23 cellular contexts compared by ENCODE assay signal in the genomic region with DNA sequence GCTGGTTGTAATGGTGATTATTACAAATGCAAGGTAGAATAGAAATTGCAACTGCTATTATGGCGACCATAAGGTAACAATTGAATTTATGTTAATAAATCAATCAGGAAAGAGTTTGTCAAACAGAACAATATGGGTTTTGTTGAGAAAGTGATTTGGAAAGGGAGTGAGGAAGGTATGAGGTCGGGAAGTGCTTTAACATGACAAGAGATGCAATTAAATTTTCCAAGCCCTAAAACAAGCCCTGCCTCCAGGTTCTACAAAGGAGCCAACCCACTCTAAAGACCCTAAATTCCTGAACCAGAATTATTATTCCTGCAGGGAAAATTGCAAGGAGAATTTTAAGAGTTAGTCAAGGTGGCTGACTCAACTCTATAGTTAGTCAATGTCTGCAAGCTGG.
A peak's percentile ranks its signal among the peaks of the same experiment; 100 is the strongest.
DNase-seq lines count a peak whose midpoint lies in the region; ATAC-seq, FAIRE-seq and TF ChIP-seq lines count a peak whose summit lies in the region.
"Had no signal": no experiment of that assay in that cellular context is flagged by ENCODE, and none has a peak within 500 bp of the region (broad histone marks: within the 10 kb centered on the region; RNA-seq: fewer than 3 reads in every experiment).

No MANE protein-coding gene starts in this region.

- no peak overlapping the region for H3K4me2 ChIP-seq in astrocyte (ENCODE audit: low read length)
- H3K4me2 ChIP-seq: BLaER1 treated with 17β-estradiol and CSF1 and Interleukin-3, amounts not matched to agents 10 nM and 100 nM; KMS-11 had no signal

- H3K4me1 ChIP-seq in ES-I3 (ENCODE audit: insufficient read depth, low read length) = peaks cover 30% of the 10 kb centered on the region
- H3K4me1 ChIP-seq in HUES48 (ENCODE audit: control insufficient read depth, insufficient read depth, low read length) = peaks cover 28% of the 10 kb centered on the region
- no peaks in the 10 kb centered on the region for H3K4me1 ChIP-seq in astrocyte (ENCODE audit: insufficient read depth, low read length)
- peaks cover 19% of the 10 kb centered on the region for H3K4me1 ChIP-seq in iPS-18a (ENCODE audit: control insufficient read depth, low read depth, low read length)
- H3K4me1 ChIP-seq: BLaER1 treated with 17β-estradiol and CSF1 and Interleukin-3, amounts not matched to agents 10 nM and 100 nM had no signal

- H3K27me3 Mint-ChIP-seq in astrocyte (ENCODE audit: low read depth, unreplicated experiment) = no peaks in the 10 kb centered on the region
- no peaks in the 10 kb centered on the region for H3K27me3 Mint-ChIP-seq in stimulated activated naive B cell treated with anti-CD40 and anti-IgM and Interleukin-4, amounts not matched to agents 10 μg/mL and 1 μg/mL and 100 μg/mL, for 72 hours
- H3K27me3 Mint-ChIP-seq: B cell had no signal

- peak; percentile 60 for FAIRE-seq in astrocyte (lab: Jason Lieb, UNC)
- FAIRE-seq: GM12892, GM18507, HTR-8/SVneo had no signal

- H3K4me3 ChIP-seq in HUES48 (ENCODE audit: low read depth, low read length) (no peak overlapping the region), astrocyte (ENCODE audit: insufficient read depth, low read depth, low read length) (no peak overlapping the region), iPS-18a (ENCODE audit: low read length) (peak overlapping the region; percentile 7)
- H3K4me3 ChIP-seq: BLaER1 treated with 17β-estradiol and CSF1 and Interleukin-3, amounts not matched to agents 10 nM and 100 nM had no signal

- peak overlapping the region; percentile 13 for H3K9ac ChIP-seq in ES-I3 (ENCODE audit: low read depth, low read length)
- no peak overlapping the region for H3K9ac ChIP-seq in HUES48 (ENCODE audit: low read depth, low read length)
- no peak overlapping the region for H3K9ac ChIP-seq in astrocyte (ENCODE audit: low read length)
- H3K9ac ChIP-seq in iPS-18a (ENCODE audit: low read length) = no peak overlapping the region
- H3K9ac ChIP-seq: BLaER1 treated with 17β-estradiol and CSF1 and Interleukin-3, amounts not matched to agents 10 nM and 100 nM; KMS-11 had no signal

- no peak overlapping the region for H3K4me3 Mint-ChIP-seq in astrocyte (ENCODE audit: unreplicated experiment)
- no peak overlapping the region for H3K4me3 Mint-ChIP-seq in stimulated activated naive B cell treated with anti-CD40 and anti-IgM and Interleukin-4, amounts not matched to agents 10 μg/mL and 1 μg/mL and 100 μg/mL, for 72 hours
- H3K4me3 Mint-ChIP-seq: B cell; CD8-positive, alpha-beta T cell had no signal

- H3K27me3 ChIP-seq in HUES48 (ENCODE audit: control insufficient read depth, insufficient read depth, low read length) = no peaks in the 10 kb centered on the region
- no peaks in the 10 kb centered on the region for H3K27me3 ChIP-seq in astrocyte (ENCODE audit: insufficient read depth, low read length)
- no peaks in the 10 kb centered on the region for H3K27me3 ChIP-seq in iPS-18a (ENCODE audit: control insufficient read depth, insufficient read depth, low read length)
- H3K27me3 ChIP-seq: BLaER1 treated with 17β-estradiol and CSF1 and Interleukin-3, amounts not matched to agents 10 nM and 100 nM had no signal

- H4K20me1 ChIP-seq in astrocyte (ENCODE audit: insufficient read depth, low read length) = no peaks in the 10 kb centered on the region
- H4K20me1 ChIP-seq: BLaER1 treated with 17β-estradiol and CSF1 and Interleukin-3, amounts not matched to agents 10 nM and 100 nM had no signal

- H3K27ac Mint-ChIP-seq in astrocyte (ENCODE audit: unreplicated experiment) = peak overlapping the region; percentile 48
- no peak overlapping the region for H3K27ac Mint-ChIP-seq in stimulated activated naive B cell treated with anti-CD40 and anti-IgM and Interleukin-4, amounts not matched to agents 10 μg/mL and 1 μg/mL and 100 μg/mL, for 72 hours
- H3K27ac Mint-ChIP-seq: B cell; CD8-positive, alpha-beta T cell had no signal

- no peak for DNase-seq in astrocyte (ENCODE audit: low read depth)
- no peak for DNase-seq in DMS 273 (lab: John Stamatoyannopoulos, UW; ENCODE audit: unreplicated experiment)
- DNase-seq in stimulated activated naive B cell treated with anti-CD40 and anti-IgM and Interleukin-4, amounts not matched to agents 10 μg/mL and 1 μg/mL and 100 μg/mL, for 72 hours = no peak
- no peak for DNase-seq in UCSD-AML1 (lab: John Stamatoyannopoulos, UW; ENCODE audit: unreplicated experiment)
- DNase-seq: 8988T; Calu3; CD8-positive, alpha-beta T cell; DMS 273 treated with DMSO at 0.1 percent for 48 hours; DMS53; DND-41; EL; GDM1; HCEC 1CT had no signal

- no peaks in the 10 kb centered on the region; the same call in 1 of the 2 replicates for H3K9me3 ChIP-seq in ES-I3 (ENCODE audit: control insufficient read depth, insufficient read depth, low read length)
- H3K9me3 ChIP-seq in HUES48 (ENCODE audit: control insufficient read depth, insufficient read depth, low read length) = no peaks in the 10 kb centered on the region
- no peaks in the 10 kb centered on the region for H3K9me3 ChIP-seq in astrocyte (ENCODE audit: insufficient read depth, low read depth, low read length)
- H3K9me3 ChIP-seq in iPS-18a (ENCODE audit: control insufficient read depth, low read depth, low read length) = no peaks in the 10 kb centered on the region

- no peaks in the 10 kb centered on the region for H3K79me2 ChIP-seq in astrocyte (ENCODE audit: insufficient read depth, low read length)

- ATAC-seq in GM19351 (IDR thresholded peaks at IDR 0.05; ENCODE audit: unreplicated experiment) = no peak
- no peak for ATAC-seq in stimulated activated naive B cell treated with anti-CD40 and anti-IgM and Interleukin-4, amounts not matched to agents 10 μg/mL and 1 μg/mL and 100 μg/mL, for 72 hours (replicated peaks)
- ATAC-seq: CD8-positive, alpha-beta T cell had no signal

- TF ChIP-seq CTCF in astrocyte (IDR thresholded peaks at IDR 0.05; ENCODE audit: insufficient read depth, low read depth, low read length) = no peak

- H3K36me3 ChIP-seq in ES-I3 (ENCODE audit: insufficient read depth, low read length) (no peaks in the 10 kb centered on the region; the same call in 1 of the 2 replicates), HUES48 (ENCODE audit: control insufficient read depth, insufficient read depth, low read length) (no peaks in the 10 kb centered on the region), astrocyte (ENCODE audit: insufficient read depth, low read length) (no peaks in the 10 kb centered on the region), iPS-18a (ENCODE audit: control insufficient read depth, low read depth, low read length) (no peaks in the 10 kb centered on the region)
- H3K36me3 ChIP-seq: BLaER1 treated with 17β-estradiol and CSF1 and Interleukin-3, amounts not matched to agents 10 nM and 100 nM had no signal

- peaks cover 5% of the 10 kb centered on the region for H3K4me1 Mint-ChIP-seq in astrocyte (ENCODE audit: low read depth, unreplicated experiment)
- H3K4me1 Mint-ChIP-seq in stimulated activated naive B cell treated with anti-CD40 and anti-IgM and Interleukin-4, amounts not matched to agents 10 μg/mL and 1 μg/mL and 100 μg/mL, for 72 hours = no peaks in the 10 kb centered on the region
- H3K4me1 Mint-ChIP-seq: B cell had no signal

- no peaks in the 10 kb centered on the region for H3K36me3 Mint-ChIP-seq in astrocyte (ENCODE audit: low read depth, unreplicated experiment)
- no peaks in the 10 kb centered on the region for H3K36me3 Mint-ChIP-seq in stimulated activated naive B cell treated with anti-CD40 and anti-IgM and Interleukin-4, amounts not matched to agents 10 μg/mL and 1 μg/mL and 100 μg/mL, for 72 hours
- H3K36me3 Mint-ChIP-seq: CD8-positive, alpha-beta T cell had no signal

- no peak overlapping the region for H2AFZ ChIP-seq in astrocyte (ENCODE audit: low read depth, low read length)

- no peaks in the 10 kb centered on the region for H3K9me3 Mint-ChIP-seq in astrocyte (ENCODE audit: unreplicated experiment)
- peaks cover 2 to 4% of the 10 kb centered on the region in 2 donors for H3K9me3 Mint-ChIP-seq in stimulated activated naive B cell treated with anti-CD40 and anti-IgM and Interleukin-4, amounts not matched to agents 10 μg/mL and 1 μg/mL and 100 μg/mL, for 72 hours

- H3K27ac ChIP-seq in HUES48 (ENCODE audit: low read depth, low read length) (peak overlapping the region; percentile 50), astrocyte (ENCODE audit: low read depth, low read length) (no peak overlapping the region), iPS-18a (ENCODE audit: low read length) (no peak overlapping the region)
- H3K27ac ChIP-seq: BLaER1 treated with 17β-estradiol and CSF1 and Interleukin-3, amounts not matched to agents 10 nM and 100 nM; KMS-11 had no signal
